Comparison of ENCODE assay signal across 16 cellular contexts in genomic region chr9:27086818-27087680, GRCh38. TPM values are rescaled to one million over a fixed set of nuclear protein-coding genes. Genes with fewer than 3 reads are reported as not detected.
DNase-seq lines count a peak whose midpoint lies in the region; ATAC-seq, FAIRE-seq and TF ChIP-seq lines count a peak whose summit lies in the region.
"Had no signal": no experiment of that assay in that cellular context is flagged by ENCODE, and none has a peak within 500 bp of the region (broad histone marks: within the 10 kb centered on the region; RNA-seq: fewer than 3 reads in every experiment).

No MANE protein-coding gene starts in this region.

- H3K27ac ChIP-seq in H1 (ENCODE audit: low read depth, low read length) (no peak overlapping the region), neuronal stem cell (replicated peaks; ENCODE audit: low read length) (no peak overlapping the region), upper lobe of right lung (no peak overlapping the region)
- H3K27ac ChIP-seq: VCaP had no signal

- H2AK5ac ChIP-seq in H1 (ENCODE audit: low read depth, low read length) = no peak overlapping the region
- no peak overlapping the region for H2AK5ac ChIP-seq in neuronal stem cell (ENCODE audit: low read depth, low read length)

- no peak overlapping the region for H3K56ac ChIP-seq in H1 (replicated peaks; ENCODE audit: insufficient read length, low read depth, low read length)

- H4K20me1 ChIP-seq in H1 (replicated peaks in 1 of 2; ENCODE audit: control insufficient read depth in 1 of 2, insufficient read depth in 2 of 2, low read length in 2 of 2) = no peaks in the 10 kb centered on the region

- H3K9ac ChIP-seq in H1 (replicated peaks in 1 of 4; ENCODE audit: extremely low read depth in 1 of 4, low read depth in 3 of 4, low read length in 3 of 4) = no peak overlapping the region
- no peak overlapping the region for H3K9ac ChIP-seq in neuronal stem cell (ENCODE audit: low read depth, low read length, poor library complexity)

- no peak overlapping the region for H3K4ac ChIP-seq in H1 (replicated peaks; ENCODE audit: insufficient read length, low read depth, low read length)
- no peak overlapping the region for H3K4ac ChIP-seq in neuronal stem cell (ENCODE audit: low read length)

- no peaks in the 10 kb centered on the region for H3K23me2 ChIP-seq in H1 (ENCODE audit: low read depth, low read length)

- no peak overlapping the region for H2BK120ac ChIP-seq in H1 (replicated peaks; ENCODE audit: low read depth, low read length)
- no peak overlapping the region for H2BK120ac ChIP-seq in neuronal stem cell (ENCODE audit: low read depth, low read length)

- no peak overlapping the region for H2BK5ac ChIP-seq in H1 (ENCODE audit: low read depth, low read length)
- H2BK5ac ChIP-seq in neuronal stem cell (ENCODE audit: low read length) = no peak overlapping the region

- H3K23ac ChIP-seq in H1 (ENCODE audit: insufficient read length) (no peak overlapping the region), neuronal stem cell (ENCODE audit: low read depth, low read length, poor library complexity) (no peak overlapping the region)

- H3K27me3 ChIP-seq in MG63 (no peaks in the 10 kb centered on the region), H1 (replicated peaks in 1 of 4; ENCODE audit: control insufficient read depth in 3 of 4, extremely low read depth in 1 of 4, insufficient read depth in 3 of 4, low read length in 3 of 4) (no peaks in the 10 kb centered on the region), neuronal stem cell (ENCODE audit: control insufficient read depth in 3 of 3, insufficient read depth in 3 of 3, low read depth in 1 of 3, low read length in 3 of 3) (no peaks in the 10 kb centered on the region), upper lobe of right lung (no peaks in the 10 kb centered on the region)

- H4K91ac ChIP-seq in H1 (replicated peaks; ENCODE audit: insufficient read length, low read length) (no peak overlapping the region), neuronal stem cell (ENCODE audit: low read depth, low read length, poor library complexity) (no peak overlapping the region)

- intact Hi-C loops in upper lobe of right lung (cut with DNase I) = no loop called here

- H4K5ac ChIP-seq in H1 (ENCODE audit: insufficient read length, low read depth, low read length) = no peak overlapping the region

- DNase-seq in AG08396 (ENCODE audit: low spot score) (peak; percentile 58), MG63 (peak; percentile 72), H1 (ENCODE audit: low read depth in 1 of 2, low spot score in 2 of 2) (no peak), neuronal stem cell (ENCODE audit: low spot score) (no peak), upper lobe of right lung (no peak), GM19240 (ENCODE audit: insufficient read length, low spot score) (no peak), SHP77 treated with DMSO at 0.1 percent for 48 hours (lab: John Stamatoyannopoulos, UW) (no peak)
- DNase-seq: activated CD8-positive, alpha-beta memory T cell treated with anti-CD3 and anti-CD28 coated beads, Interleukin-2, amount 10 ng/mL, durations not matched to agents 7 days and 5 days; dermis blood vessel endothelial cell; DMS79; NCI-H187 treated with DMSO at 0.1 percent for 48 hours; SHP77; stimulated activated CD4-positive, alpha-beta T cell treated with anti-CD3 and anti-CD28 coated beads, Interleukin-15, amount 100 ng/mL, for 24 hours had no signal

- POLR2A ChIA-PET in H1 (lab: Charles Lee; ENCODE audit: partially characterized antibody) = interaction anchor here (0.6 to 0.7 kb wide), 2 partner anchors 85 to 342 kb away, joined by 4 read pairs; no protein-coding TSS in a partner anchor

- H2BK20ac ChIP-seq in H1 (ENCODE audit: low read length) = no peak overlapping the region

- no peak for TF ChIP-seq POLR2A in H1 (IDR thresholded peaks at IDR 0.05; ENCODE audit: control extremely low read depth in 1 of 2, low read depth in 2 of 2, low read length in 2 of 2)

- no peak overlapping the region for H2AFZ ChIP-seq in H1 (ENCODE audit: low read length)
- H2AFZ ChIP-seq in neuronal stem cell (ENCODE audit: low read length) = no peak overlapping the region

- no peaks in the 10 kb centered on the region for H3K79me1 ChIP-seq in H1 (ENCODE audit: low read depth, low read length)
- H3K79me1 ChIP-seq in neuronal stem cell (ENCODE audit: low read depth, low read length) = no peaks in the 10 kb centered on the region

- H3K9me3 ChIP-seq in MG63 = no peaks in the 10 kb centered on the region
- no peaks in the 10 kb centered on the region for H3K9me3 ChIP-seq in H1 (ENCODE audit: insufficient read depth in 2 of 2, low read depth in 1 of 2, low read length in 1 of 2)
- no peaks in the 10 kb centered on the region for H3K9me3 ChIP-seq in neuronal stem cell (replicated peaks in 1 of 2; ENCODE audit: control insufficient read depth in 2 of 2, insufficient read depth in 1 of 2, low read depth in 1 of 2, low read length in 2 of 2)
- no peaks in the 10 kb centered on the region for H3K9me3 ChIP-seq in upper lobe of right lung

- no peak for TF ChIP-seq CTCF in H1 (IDR thresholded peaks at IDR 0.05; ENCODE audit: control extremely low read depth in 1 of 3, insufficient read depth in 1 of 3, low read depth in 1 of 3, low read length in 3 of 3)
- no peak for TF ChIP-seq CTCF in upper lobe of right lung (IDR thresholded peaks at IDR 0.05)

- FAIRE-seq in H1 (lab: Jason Lieb, UNC) = peak; percentile 57
- FAIRE-seq: frontal cortex had no signal

- H4K8ac ChIP-seq in H1 (ENCODE audit: extremely low read depth, insufficient read depth, low read length) (no peak overlapping the region), neuronal stem cell (ENCODE audit: low read depth, low read length) (no peak overlapping the region)

- ATAC-seq in HG03045 (IDR thresholded peaks at IDR 0.05; ENCODE audit: unreplicated experiment) (no peak), upper lobe of right lung (no peak)
- ATAC-seq: activated CD8-positive, alpha-beta memory T cell treated with anti-CD3 and anti-CD28 coated beads, Interleukin-2, amount 10 ng/mL, durations not matched to agents 7 days and 5 days had no signal

- H2BK12ac ChIP-seq in H1 (ENCODE audit: low read depth, low read length) (no peak overlapping the region), neuronal stem cell (ENCODE audit: low read length) (no peak overlapping the region)

- H3K79me2 ChIP-seq in H1 (ENCODE audit: control insufficient read depth in 1 of 2, insufficient read depth in 2 of 2, low read length in 2 of 2) = no peaks in the 10 kb centered on the region

- H2BK15ac ChIP-seq in H1 (ENCODE audit: low read length) = no peak overlapping the region
- H2BK15ac ChIP-seq in neuronal stem cell (ENCODE audit: low read length) = no peak overlapping the region

- H3K4me3 ChIP-seq in MG63 = no peak overlapping the region
- no peak overlapping the region for H3K4me3 ChIP-seq in H1 (ENCODE audit: extremely low read depth in 1 of 4, insufficient read depth in 2 of 4, low read depth in 3 of 4, low read length in 4 of 4)
- H3K4me3 ChIP-seq in neuronal stem cell (ENCODE audit: low read length in 2 of 2) = no peak overlapping the region
- no peak overlapping the region for H3K4me3 ChIP-seq in upper lobe of right lung

- TF ChIP-seq EP300 in H1 (IDR thresholded peaks at IDR 0.05; ENCODE audit: borderline replicate concordance in 1 of 2, low read depth in 2 of 2, low read length in 2 of 2) = no peak

- no peak overlapping the region for H3K14ac ChIP-seq in H1 (ENCODE audit: insufficient read length)
- H3K14ac ChIP-seq in neuronal stem cell (ENCODE audit: low read length) = peak overlapping the region; percentile 38

- no peak overlapping the region for H3K4me2 ChIP-seq in H1 (ENCODE audit: insufficient read depth in 1 of 2, low read depth in 2 of 2, low read length in 2 of 2)
- no peak overlapping the region for H3K4me2 ChIP-seq in neuronal stem cell (ENCODE audit: insufficient read depth, low read length, poor library complexity, severe bottlenecking)

- WGBS in H1 (ENCODE audit: extremely low coverage in 1 of 2, insufficient coverage in 1 of 2, insufficient read length in 1 of 2, insufficient replicate concordance in 2 of 2, low coverage in 1 of 2, low lambda C conversion rate in 2 of 2, missing lambda C conversion rate in 1 of 2), 2 experiments = 90% methylated on average over 11 of the region's 11 CpGs; no CpG with 5 or more reads in 1 of the 2 experiments
- no CpG with 5 or more reads among the region's 11 CpGs for WGBS in neuronal stem cell (ENCODE audit: extremely low coverage in 2 of 2, insufficient read length in 2 of 2, insufficient replicate concordance in 1 of 2), 2 donors

- H3K4me1 ChIP-seq in H1 (replicated peaks in 1 of 4; ENCODE audit: control insufficient read depth in 3 of 4, insufficient read depth in 4 of 4, low read length in 3 of 4) (no peaks in the 10 kb centered on the region), neuronal stem cell (ENCODE audit: control insufficient read depth in 2 of 2, insufficient read depth in 1 of 2, low read depth in 1 of 2, low read length in 2 of 2) (no peaks in the 10 kb centered on the region), upper lobe of right lung (no peaks in the 10 kb centered on the region)

- H3K36me3 ChIP-seq in MG63 (no peaks in the 10 kb centered on the region), H1 (ENCODE audit: control insufficient read depth in 2 of 4, insufficient read depth in 4 of 4, low read length in 3 of 4) (no peaks in the 10 kb centered on the region), neuronal stem cell (replicated peaks in 1 of 2; ENCODE audit: control insufficient read depth in 2 of 2, insufficient read depth in 2 of 2, low read length in 2 of 2) (no peaks in the 10 kb centered on the region), upper lobe of right lung (no peaks in the 10 kb centered on the region)

- no peak for TF ChIP-seq RAD21 in H1 (IDR thresholded peaks at IDR 0.05 in 1 of 2, conservative IDR thresholded peaks at IDR 0.05 in 1 of 2; ENCODE audit: low read depth in 2 of 2, low read length in 2 of 2)

- H3K18ac ChIP-seq in H1 (ENCODE audit: extremely low read depth, low read length) (no peak overlapping the region), neuronal stem cell (ENCODE audit: low read length) (no peak overlapping the region)

- CTCF ChIA-PET in H1 (lab: Charles Lee; ENCODE audit: partially characterized antibody) = interaction anchor here (0.7 kb wide), 1 partner anchor 195 kb away, joined by 4 read pairs; no protein-coding TSS in a partner anchor

RNA-seq across cellular contexts. Expression of gene TEK, which starts 22.0 kb away (rescaled TPM):
- 0.07 and 0.42 TPM in 2 replicates for total RNA-seq in MG63 (2014; rRNA removed; shearing (Covaris generic); ENCODE audit: low replicate concordance)
- 33.2 and 35.8 TPM in 2 replicates for total RNA-seq in H1 (2021; fragmentation: NEBNext Ultra II Directional; extraction: Animal tissue kit (Norgen Biotek cat#: 25700))
- 7.0 and 11.0 TPM in 2 replicates for polyA plus RNA-seq in H1 (2011; rRNA removed)
- polyA plus RNA-seq in H1 (2011; cell fraction: cytosol; rRNA removed) = 13.0 TPM
- polyA plus RNA-seq in H1 (2011; cell fraction: nucleus; rRNA removed) = 9.2 TPM
- polyA plus RNA-seq in H1 (2012, experiment 1 of 2) = 16.2 to 23.3 TPM (median 19.2 TPM) in 4 replicates
- polyA plus RNA-seq in H1 (2012, experiment 2 of 2) = 1.1 TPM
- 25.2 TPM for polyA plus RNA-seq in H1 (2013, experiment 1 of 2)
- polyA plus RNA-seq in H1 (2013, experiment 2 of 2) = 28.8 TPM
- 27.6 and 41.5 TPM in 2 replicates for polyA minus RNA-seq in H1 (2011; rRNA and poly(A)+ RNA removed)
- 11.0 TPM for polyA minus RNA-seq in H1 (2011; cell fraction: cytosol; rRNA and poly(A)+ RNA removed)
- 22.6 TPM for polyA minus RNA-seq in H1 (2011; cell fraction: nucleus; rRNA and poly(A)+ RNA removed)
- 15.0 TPM for polyA plus RNA-seq in neuronal stem cell (2013, experiment 1 of 2)
- 14.4 TPM for polyA plus RNA-seq in neuronal stem cell (2013, experiment 2 of 2)
- total RNA-seq in upper lobe of right lung = 65.6 TPM
- total RNA-seq: activated CD8-positive, alpha-beta memory T cell treated with anti-CD3 and anti-CD28 coated beads, Interleukin-2, amount 10 ng/mL, durations not matched to agents 7 days and 5 days had no signal

Comparison
In these comparisons a context has a peak if more than half of its experiments do, and no peak if none do; other contexts are left out.
1. DNase-seq: peak in AG08396 (single experiment) and MG63 (single experiment); none in H1 (0 of 2), neuronal stem cell (single experiment), upper lobe of right lung (single experiment), GM19240 (single experiment) and SHP77 treated with DMSO at 0.1 percent for 48 hours (single experiment).
2. RNA of gene TEK, which starts 22.0 kb away (total RNA-seq): 65.6 TPM in upper lobe of right lung (single experiment) and 33.2 to 35.8 TPM in H1; 0.07 to 0.42 TPM in MG63; every median in the first group is over 10 times any median in the second.